Comparison of ENCODE assay signal across 2 cellular contexts in the genomic region with DNA sequence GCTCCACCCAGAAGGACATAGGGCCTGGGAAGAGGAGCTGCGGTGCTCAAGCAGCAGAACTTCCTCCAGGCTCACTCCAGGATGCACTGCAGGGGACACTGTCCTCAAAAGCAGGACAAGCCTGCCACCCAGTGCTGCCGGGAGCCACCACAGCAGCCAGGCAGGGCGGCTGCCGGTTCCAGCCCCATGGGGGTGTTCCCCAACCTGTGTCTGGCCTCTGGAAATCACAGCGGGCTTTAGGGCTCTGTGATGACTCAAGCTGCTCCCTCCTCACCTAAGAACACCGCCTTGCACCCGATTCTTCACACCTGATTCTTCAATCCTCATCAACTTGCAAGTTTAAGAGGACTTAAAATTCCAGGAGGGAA.
TF ChIP-seq lines count a peak whose summit lies in the region.

No MANE protein-coding gene starts in this region.

TF ChIP-seq in HCT116, 20 proteins besides CTCF, POLR2A, EP300 and RAD21 (continued from another document):
- TF ChIP-seq ZBTB33 (IDR thresholded peaks at IDR 0.05; ENCODE audit: extremely low read depth, insufficient replicate concordance, low read length) (no peak), YY1 (IDR thresholded peaks at IDR 0.05; ENCODE audit: extremely low read depth, insufficient replicate concordance, low read depth, low read length) (no peak), CBX3 (IDR thresholded peaks at IDR 0.05; ENCODE audit: low read depth) (no peak), EZH2phosphoT487 (IDR thresholded peaks at IDR 0.05; ENCODE audit: borderline replicate concordance) (no peak), ZNF274 (IDR thresholded peaks at IDR 0.05; ENCODE audit: low read depth, low read length) (no peak), EGR1 (IDR thresholded peaks at IDR 0.05; ENCODE audit: low read depth) (no peak), POLR2AphosphoS5 (IDR thresholded peaks at IDR 0.05; ENCODE audit: low read depth, low read length) (no peak), ELF1 (IDR thresholded peaks at IDR 0.05; ENCODE audit: borderline replicate concordance, low read depth) (no peak), EZH2 (IDR thresholded peaks at IDR 0.05) (no peak), TCF7L2 (IDR thresholded peaks at IDR 0.05; ENCODE audit: borderline replicate concordance, extremely low read depth, insufficient read depth, insufficient read length) (no peak), SIN3A (IDR thresholded peaks at IDR 0.05; ENCODE audit: low read depth) (no peak), FOSL1 (IDR thresholded peaks at IDR 0.05; ENCODE audit: low read depth) (no peak)
- TF ChIP-seq, protein P1, sequence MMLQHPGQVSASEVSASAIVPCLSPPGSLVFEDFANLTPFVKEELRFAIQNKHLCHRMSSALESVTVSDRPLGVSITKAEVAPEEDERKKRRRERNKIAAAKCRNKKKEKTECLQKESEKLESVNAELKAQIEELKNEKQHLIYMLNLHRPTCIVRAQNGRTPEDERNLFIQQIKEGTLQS (IDR thresholded peaks at IDR 0.05), result no peak
- TF ChIP-seq, protein P2, sequence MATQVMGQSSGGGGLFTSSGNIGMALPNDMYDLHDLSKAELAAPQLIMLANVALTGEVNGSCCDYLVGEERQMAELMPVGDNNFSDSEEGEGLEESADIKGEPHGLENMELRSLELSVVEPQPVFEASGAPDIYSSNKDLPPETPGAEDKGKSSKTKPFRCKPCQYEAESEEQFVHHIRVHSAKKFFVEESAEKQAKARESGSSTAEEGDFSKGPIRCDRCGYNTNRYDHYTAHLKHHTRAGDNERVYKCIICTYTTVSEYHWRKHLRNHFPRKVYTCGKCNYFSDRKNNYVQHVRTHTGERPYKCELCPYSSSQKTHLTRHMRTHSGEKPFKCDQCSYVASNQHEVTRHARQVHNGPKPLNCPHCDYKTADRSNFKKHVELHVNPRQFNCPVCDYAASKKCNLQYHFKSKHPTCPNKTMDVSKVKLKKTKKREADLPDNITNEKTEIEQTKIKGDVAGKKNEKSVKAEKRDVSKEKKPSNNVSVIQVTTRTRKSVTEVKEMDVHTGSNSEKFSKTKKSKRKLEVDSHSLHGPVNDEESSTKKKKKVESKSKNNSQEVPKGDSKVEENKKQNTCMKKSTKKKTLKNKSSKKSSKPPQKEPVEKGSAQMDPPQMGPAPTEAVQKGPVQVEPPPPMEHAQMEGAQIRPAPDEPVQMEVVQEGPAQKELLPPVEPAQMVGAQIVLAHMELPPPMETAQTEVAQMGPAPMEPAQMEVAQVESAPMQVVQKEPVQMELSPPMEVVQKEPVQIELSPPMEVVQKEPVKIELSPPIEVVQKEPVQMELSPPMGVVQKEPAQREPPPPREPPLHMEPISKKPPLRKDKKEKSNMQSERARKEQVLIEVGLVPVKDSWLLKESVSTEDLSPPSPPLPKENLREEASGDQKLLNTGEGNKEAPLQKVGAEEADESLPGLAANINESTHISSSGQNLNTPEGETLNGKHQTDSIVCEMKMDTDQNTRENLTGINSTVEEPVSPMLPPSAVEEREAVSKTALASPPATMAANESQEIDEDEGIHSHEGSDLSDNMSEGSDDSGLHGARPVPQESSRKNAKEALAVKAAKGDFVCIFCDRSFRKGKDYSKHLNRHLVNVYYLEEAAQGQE (IDR thresholded peaks at IDR 0.05; ENCODE audit: low read depth), result no peak

TF ChIP-seq in SK-N-SH, 30 proteins besides CTCF, POLR2A, EP300 and RAD21 (continued from another document):
- no peak for TF ChIP-seq USF2 (IDR thresholded peaks at IDR 0.05; ENCODE audit: borderline replicate concordance, low read depth, low read length)
- no peak for TF ChIP-seq RCOR1 (IDR thresholded peaks at IDR 0.05; ENCODE audit: low read length)
- no peak for TF ChIP-seq YY1 (IDR thresholded peaks at IDR 0.05; ENCODE audit: low read depth)
- TF ChIP-seq TEAD4 (IDR thresholded peaks at IDR 0.05; ENCODE audit: borderline replicate concordance, insufficient read depth), result no peak
- no peak for TF ChIP-seq GABPA (IDR thresholded peaks at IDR 0.05; ENCODE audit: low read depth)
- TF ChIP-seq ELF1 (IDR thresholded peaks at IDR 0.05), result no peak
- no peak for TF ChIP-seq POLR2AphosphoS5 (IDR thresholded peaks at IDR 0.05; ENCODE audit: low read depth, low read length)
- TF ChIP-seq IRF3 (IDR thresholded peaks at IDR 0.05; ENCODE audit: low read depth, low read length), result no peak
- TF ChIP-seq TCF12 (IDR thresholded peaks at IDR 0.05), result no peak
- no peak for TF ChIP-seq PBX3 (IDR thresholded peaks at IDR 0.05)
- TF ChIP-seq CHD2 (IDR thresholded peaks at IDR 0.05; ENCODE audit: low read length, partially characterized antibody), result no peak
- TF ChIP-seq JUND (IDR thresholded peaks at IDR 0.05), result no peak
- TF ChIP-seq RXRA (IDR thresholded peaks at IDR 0.05; ENCODE audit: borderline replicate concordance, low read depth), result no peak
- TF ChIP-seq FOXJ3 (CRISPR knock-in tag; IDR thresholded peaks at IDR 0.05), result no peak
TF ChIP-seq in SK-N-SH: peak in this region for 0.
